In genomic region chr21:42461881-42462877, GRCh38 we compare ENCODE assay signal across 11 cellular contexts. TPM values are rescaled to one million over a fixed set of nuclear protein-coding genes. Genes with fewer than 3 reads are reported as not detected.
DNase-seq lines count a peak whose midpoint lies in the region; ATAC-seq and TF ChIP-seq lines count a peak whose summit lies in the region.
"Had no signal": no experiment of that assay in that cellular context is flagged by ENCODE, and none has a peak within 500 bp of the region (broad histone marks: within the 10 kb centered on the region; RNA-seq: fewer than 3 reads in every experiment).

No MANE protein-coding gene starts in this region.

- ATAC-seq in left lobe of liver, result peak; percentile 89
- no peak for ATAC-seq in GM18498 (IDR thresholded peaks at IDR 0.05; ENCODE audit: unreplicated experiment)
- ATAC-seq: gastrocnemius medialis had no signal

- H3K9ac ChIP-seq in OCI-LY3 (ENCODE audit: low read length), result peak overlapping the region; percentile 85

- H3K4me3 ChIP-seq in OCI-LY3 (ENCODE audit: low read length), result peak overlapping the region; percentile 78
- H3K4me3 ChIP-seq: gastrocnemius medialis, skin epidermis had no signal

- H3K27ac ChIP-seq in OCI-LY3 (ENCODE audit: low read length), result peak overlapping the region; percentile 97
- H3K27ac ChIP-seq: gastrocnemius medialis, skin epidermis had no signal

- peaks cover 86% of the 10 kb centered on the region for H3K4me1 ChIP-seq in OCI-LY3 (ENCODE audit: low read length)

- H2AFZ ChIP-seq in OCI-LY3 (ENCODE audit: low read depth, low read length), result no peak overlapping the region

- H4K20me1 ChIP-seq in OCI-LY3 (ENCODE audit: insufficient read depth, low read length), result no peaks in the 10 kb centered on the region

- H3K36me3 ChIP-seq in OCI-LY3 (replicated peaks; ENCODE audit: low read depth, low read length), result peaks cover 3% of the 10 kb centered on the region
- H3K36me3 ChIP-seq: gastrocnemius medialis had no signal

- peak; percentile 84 for DNase-seq in COLO668 (lab: John Stamatoyannopoulos, UW; ENCODE audit: unreplicated experiment)
- peak; percentile 66 for DNase-seq in HT-29 (ENCODE audit: low spot score)
- DNase-seq in left lobe of liver (ENCODE audit: low spot score), result peak; percentile 79
- DNase-seq in stimulated activated CD4-positive, alpha-beta T cell treated with anti-CD3 and anti-CD28 coated beads, Interleukin-4, amount 100 ng/mL, for 24 hours, result no peak
- DNase-seq in SIG-M5 (lab: John Stamatoyannopoulos, UW), result no peak
- no peak for DNase-seq in anterior cingulate cortex (lab: John Stamatoyannopoulos, UW)
- DNase-seq: gastrocnemius medialis, trophoblast cell had no signal

- no peaks in the 10 kb centered on the region for H3K79me2 ChIP-seq in OCI-LY3 (ENCODE audit: low read length)

- H3K27me3 ChIP-seq in OCI-LY3 (ENCODE audit: low read depth, low read length), result no peaks in the 10 kb centered on the region
- H3K27me3 ChIP-seq: gastrocnemius medialis had no signal

- H3K4me2 ChIP-seq in OCI-LY3 (ENCODE audit: low read length), result peak overlapping the region; percentile 99

- TF ChIP-seq CTCF in OCI-LY3 (IDR thresholded peaks at IDR 0.05; ENCODE audit: low read depth, low read length), result no peak

- no peaks in the 10 kb centered on the region for H3K9me3 ChIP-seq in OCI-LY3 (ENCODE audit: insufficient read depth, low read length)
- H3K9me3 ChIP-seq: gastrocnemius medialis had no signal

RNA-seq across cellular contexts. Expression of gene RSPH1, which starts 33.8 kb away (rescaled TPM):
- 1.9 and 2.7 TPM in 2 replicates for total RNA-seq in HT-29 (2014; rRNA removed; shearing (Covaris generic))
- total RNA-seq in left lobe of liver, result 0.33 TPM

RNA-seq across cellular contexts. Expression of gene SLC37A1, which starts 51.5 kb away (rescaled TPM):
- 96.0 and 102 TPM in 2 replicates for total RNA-seq in HT-29 (2014; rRNA removed; shearing (Covaris generic))
- total RNA-seq in left lobe of liver, result 5.0 TPM

RNA-seq across cellular contexts. Expression of gene UBASH3A, which starts 58.5 kb away (rescaled TPM):
- not detected in 2 replicates for total RNA-seq in HT-29 (2014; rRNA removed; shearing (Covaris generic))
- total RNA-seq in left lobe of liver, result 0.20 TPM

Comparison
In these comparisons a context has a peak if more than half of its experiments do, and no peak if none do; other contexts are left out.
1. DNase-seq: peak in COLO668 (single experiment), HT-29 (single experiment) and left lobe of liver (single experiment); none in stimulated activated CD4-positive, alpha-beta T cell treated with anti-CD3 and anti-CD28 coated beads, Interleukin-4, amount 100 ng/mL, for 24 hours (single experiment), SIG-M5 (single experiment) and anterior cingulate cortex (0 of 58).
2. RNA of gene SLC37A1, which starts 51.5 kb away (total RNA-seq): 96.0 to 102 TPM in HT-29; 5.0 TPM in left lobe of liver (single experiment); every median in the first group is over 10 times any median in the second.